ENCODE assay signal across 1 cellular context in the genomic region with DNA sequence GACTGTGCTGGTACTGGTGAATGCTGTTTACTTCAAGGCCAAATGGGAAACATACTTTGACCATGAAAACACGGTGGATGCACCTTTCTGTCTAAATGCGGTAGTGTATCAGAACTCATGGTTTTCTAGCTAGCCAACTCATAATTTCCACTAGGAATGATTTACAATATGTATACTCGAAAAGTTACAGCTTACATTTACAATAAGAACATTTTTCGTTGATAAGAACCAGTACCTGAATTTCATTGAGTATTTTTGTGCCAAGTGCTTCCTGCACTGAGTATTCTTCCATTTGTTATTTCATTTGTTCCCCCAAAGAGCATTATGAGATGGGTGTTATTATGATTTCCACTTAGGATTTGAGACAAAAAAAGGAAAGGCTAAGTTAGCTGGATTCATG.
TF ChIP-seq lines count a peak whose summit lies in the region.

No MANE protein-coding gene starts in this region.

TF ChIP-seq in GM23338, 12 proteins besides CTCF, POLR2A, EP300 and RAD21 (continued from another document):
- TF ChIP-seq, protein P1, sequence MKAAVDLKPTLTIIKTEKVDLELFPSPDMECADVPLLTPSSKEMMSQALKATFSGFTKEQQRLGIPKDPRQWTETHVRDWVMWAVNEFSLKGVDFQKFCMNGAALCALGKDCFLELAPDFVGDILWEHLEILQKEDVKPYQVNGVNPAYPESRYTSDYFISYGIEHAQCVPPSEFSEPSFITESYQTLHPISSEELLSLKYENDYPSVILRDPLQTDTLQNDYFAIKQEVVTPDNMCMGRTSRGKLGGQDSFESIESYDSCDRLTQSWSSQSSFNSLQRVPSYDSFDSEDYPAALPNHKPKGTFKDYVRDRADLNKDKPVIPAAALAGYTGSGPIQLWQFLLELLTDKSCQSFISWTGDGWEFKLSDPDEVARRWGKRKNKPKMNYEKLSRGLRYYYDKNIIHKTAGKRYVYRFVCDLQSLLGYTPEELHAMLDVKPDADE (IDR thresholded peaks at IDR 0.05), result no peak
- no peak for TF ChIP-seq ZNF114 (CRISPR knock-in tag; IDR thresholded peaks at IDR 0.05)
- no peak for TF ChIP-seq STAT1 (IDR thresholded peaks at IDR 0.05; ENCODE audit: unreplicated experiment)
- TF ChIP-seq NANOG (IDR thresholded peaks at IDR 0.05; ENCODE audit: borderline replicate concordance), result no peak
- TF ChIP-seq, protein P2, sequence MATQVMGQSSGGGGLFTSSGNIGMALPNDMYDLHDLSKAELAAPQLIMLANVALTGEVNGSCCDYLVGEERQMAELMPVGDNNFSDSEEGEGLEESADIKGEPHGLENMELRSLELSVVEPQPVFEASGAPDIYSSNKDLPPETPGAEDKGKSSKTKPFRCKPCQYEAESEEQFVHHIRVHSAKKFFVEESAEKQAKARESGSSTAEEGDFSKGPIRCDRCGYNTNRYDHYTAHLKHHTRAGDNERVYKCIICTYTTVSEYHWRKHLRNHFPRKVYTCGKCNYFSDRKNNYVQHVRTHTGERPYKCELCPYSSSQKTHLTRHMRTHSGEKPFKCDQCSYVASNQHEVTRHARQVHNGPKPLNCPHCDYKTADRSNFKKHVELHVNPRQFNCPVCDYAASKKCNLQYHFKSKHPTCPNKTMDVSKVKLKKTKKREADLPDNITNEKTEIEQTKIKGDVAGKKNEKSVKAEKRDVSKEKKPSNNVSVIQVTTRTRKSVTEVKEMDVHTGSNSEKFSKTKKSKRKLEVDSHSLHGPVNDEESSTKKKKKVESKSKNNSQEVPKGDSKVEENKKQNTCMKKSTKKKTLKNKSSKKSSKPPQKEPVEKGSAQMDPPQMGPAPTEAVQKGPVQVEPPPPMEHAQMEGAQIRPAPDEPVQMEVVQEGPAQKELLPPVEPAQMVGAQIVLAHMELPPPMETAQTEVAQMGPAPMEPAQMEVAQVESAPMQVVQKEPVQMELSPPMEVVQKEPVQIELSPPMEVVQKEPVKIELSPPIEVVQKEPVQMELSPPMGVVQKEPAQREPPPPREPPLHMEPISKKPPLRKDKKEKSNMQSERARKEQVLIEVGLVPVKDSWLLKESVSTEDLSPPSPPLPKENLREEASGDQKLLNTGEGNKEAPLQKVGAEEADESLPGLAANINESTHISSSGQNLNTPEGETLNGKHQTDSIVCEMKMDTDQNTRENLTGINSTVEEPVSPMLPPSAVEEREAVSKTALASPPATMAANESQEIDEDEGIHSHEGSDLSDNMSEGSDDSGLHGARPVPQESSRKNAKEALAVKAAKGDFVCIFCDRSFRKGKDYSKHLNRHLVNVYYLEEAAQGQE (IDR thresholded peaks at IDR 0.05; ENCODE audit: unreplicated experiment), result no peak
- TF ChIP-seq JUNB (IDR thresholded peaks at IDR 0.05; ENCODE audit: unreplicated experiment), result no peak
- TF ChIP-seq CREB1 (CRISPR knock-in tag; IDR thresholded peaks at IDR 0.05; ENCODE audit: low read depth), result no peak
- TF ChIP-seq ZNF331 (CRISPR knock-in tag; IDR thresholded peaks at IDR 0.05; ENCODE audit: low read depth), result no peak
TF ChIP-seq in GM23338: peak in this region for 0.
